1 cellular context compared by ENCODE assay signal in genomic region chr1:38046884-38047602, GRCh38.
TF ChIP-seq lines count a peak whose summit lies in the region.

No MANE protein-coding gene starts in this region.

TF ChIP-seq in H1, 55 proteins besides CTCF, POLR2A, EP300 and RAD21:
- TF ChIP-seq KDM4A (IDR thresholded peaks at IDR 0.05; ENCODE audit: low read depth, low read length, severe bottlenecking) (peak; percentile 54), CEBPB (IDR thresholded peaks at IDR 0.05; ENCODE audit: low read depth, low read length) (no peak), SP1 (IDR thresholded peaks at IDR 0.05; ENCODE audit: low read depth, low read length) (no peak), PHF8 (conservative IDR thresholded peaks at IDR 0.05; ENCODE audit: low read depth, low read length) (0 out of 2 replicates have a peak, but pooled peaks have one; percentile 32), JUND (IDR thresholded peaks at IDR 0.05; ENCODE audit: low read length) (no peak), POLR2AphosphoS5 (IDR thresholded peaks at IDR 0.05; ENCODE audit: low read depth, low read length) (no peak), GABPA (IDR thresholded peaks at IDR 0.05; ENCODE audit: borderline replicate concordance, insufficient read depth, low read length) (peak; percentile 69; the same call in 1 of the 2 replicates), SIX5 (IDR thresholded peaks at IDR 0.05; ENCODE audit: low read depth, low read length) (no peak), E2F6 (IDR thresholded peaks at IDR 0.05) (peak; percentile 68), HDAC2 (IDR thresholded peaks at IDR 0.05; ENCODE audit: borderline replicate concordance in 1 of 2, low read depth in 2 of 2, low read length in 2 of 2) (peak in 1 of 2 experiments; percentile 56; a peak in 1 of 4 replicates), CREB1 (IDR thresholded peaks at IDR 0.05) (peak; percentile 55; the same call in 1 of the 2 replicates), BCL11A (IDR thresholded peaks at IDR 0.05; ENCODE audit: low read depth in 2 of 2, low read length in 2 of 2) (no peak), RXRA (IDR thresholded peaks at IDR 0.05; ENCODE audit: insufficient read depth, low read depth, low read length) (no peak), HDAC6 (IDR thresholded peaks at IDR 0.05; ENCODE audit: low read depth, low read length) (no peak), JUN (IDR thresholded peaks at IDR 0.05; ENCODE audit: low read depth, low read length) (no peak), CBX5 (IDR thresholded peaks at IDR 0.05; ENCODE audit: low read depth, low read length) (no peak), BACH1 (IDR thresholded peaks at IDR 0.05; ENCODE audit: low read length) (peak; percentile 37), NRF1 (IDR thresholded peaks at IDR 0.05; ENCODE audit: low read depth, low read length) (no peak), SUZ12 (IDR thresholded peaks at IDR 0.05; ENCODE audit: low read length) (peak; percentile 19; the same call in 1 of the 2 replicates), BRCA1 (IDR thresholded peaks at IDR 0.05; ENCODE audit: low read depth, low read length) (no peak; the same call in 1 of the 2 replicates), ASH2L (IDR thresholded peaks at IDR 0.05; ENCODE audit: low read length) (peak; percentile 81)
- TF ChIP-seq, protein P1, sequence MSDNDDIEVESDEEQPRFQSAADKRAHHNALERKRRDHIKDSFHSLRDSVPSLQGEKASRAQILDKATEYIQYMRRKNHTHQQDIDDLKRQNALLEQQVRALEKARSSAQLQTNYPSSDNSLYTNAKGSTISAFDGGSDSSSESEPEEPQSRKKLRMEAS (IDR thresholded peaks at IDR 0.05), result peak; percentile 83
TF ChIP-seq in H1: peak in this region for 10.
